8 cellular contexts compared by ENCODE assay signal in genomic region chr4:79747252-79747651, GRCh38.
"Had no signal": no experiment of that assay in that cellular context is flagged by ENCODE, and none has a peak within 500 bp of the region (broad histone marks: within the 10 kb centered on the region; RNA-seq: fewer than 3 reads in every experiment).

No MANE protein-coding gene starts in this region.

- H3K4me2 ChIP-seq: GM23338 had no signal

- DNase-seq: H9, HCEC 1CT, IMR-90, KG1 had no signal

- ATAC-seq: GM23338 had no signal

- H3K4me3 ChIP-seq: GM23338 had no signal

- FAIRE-seq: H1, H54, HTR-8/SVneo had no signal
